Comparison of ENCODE assay signal across 9 cellular contexts in the genomic region with DNA sequence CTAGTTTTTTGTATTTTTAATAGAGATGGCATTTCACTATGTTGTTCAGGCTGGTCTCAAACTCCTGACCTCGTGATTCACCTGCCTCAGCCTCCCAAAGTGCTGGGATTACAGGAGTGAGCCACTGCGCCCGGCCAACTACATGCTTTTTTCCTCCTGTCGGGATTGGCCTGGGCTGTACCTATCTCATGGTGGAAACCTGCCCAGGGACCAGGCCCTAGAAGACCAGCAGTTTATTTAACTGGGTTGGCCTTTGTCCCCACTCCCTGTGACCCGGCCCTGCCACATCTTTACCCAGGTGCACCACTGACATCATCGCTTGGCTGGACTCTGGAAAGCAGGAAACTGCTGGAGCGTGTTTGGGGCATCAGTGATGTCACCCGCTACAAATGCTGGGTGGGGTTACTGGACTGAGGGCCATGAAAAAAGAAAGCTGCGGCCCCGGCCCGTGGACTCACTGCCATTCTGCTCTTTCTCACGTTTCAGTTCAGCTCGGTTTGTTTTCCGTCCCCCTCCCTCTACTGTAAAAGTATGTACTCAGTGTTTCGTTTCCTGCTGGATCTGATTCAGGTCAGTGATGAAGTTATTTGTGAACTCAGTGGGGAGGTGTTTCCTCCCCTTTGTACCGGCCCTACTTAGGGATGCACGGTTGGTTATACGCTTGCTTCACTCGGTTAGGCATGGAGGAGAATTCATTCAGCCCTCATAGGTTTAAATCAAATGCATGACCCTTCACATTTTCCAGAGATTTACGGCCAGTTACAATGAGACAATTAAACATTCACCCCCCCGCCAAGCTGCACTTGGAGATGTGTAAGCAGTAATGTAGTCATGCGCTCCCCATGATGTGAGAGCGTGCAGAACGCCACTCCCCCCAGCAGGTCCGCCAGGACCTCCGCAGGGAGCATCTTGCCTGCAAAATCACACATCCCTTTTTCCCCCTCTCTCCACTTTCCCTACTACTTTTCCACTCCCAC.
A peak's percentile ranks its signal among the peaks of the same experiment; 100 is the strongest.
DNase-seq lines count a peak whose midpoint lies in the region; TF ChIP-seq lines count a peak whose summit lies in the region.
"Had no signal": no experiment of that assay in that cellular context is flagged by ENCODE, and none has a peak within 500 bp of the region (broad histone marks: within the 10 kb centered on the region; RNA-seq: fewer than 3 reads in every experiment).

No MANE protein-coding gene starts in this region.

- no peaks in the 10 kb centered on the region for H3K9me3 ChIP-seq in endocrine pancreas (ENCODE audit: control insufficient read depth, low read length)
- H3K9me3 ChIP-seq in muscle layer of colon (ENCODE audit: low read length): no peaks in the 10 kb centered on the region

- H3K4me1 Mint-ChIP-seq in CD14-positive monocyte: peaks cover 17% of the 10 kb centered on the region

- H3K4me3 ChIP-seq in endocrine pancreas (ENCODE audit: control insufficient read depth, insufficient read depth, low read length) (peak overlapping the region; percentile 9), muscle layer of colon (ENCODE audit: low read depth in 1 of 2, low read length in 2 of 2) (peak overlapping the region in 1 of 2 donors; percentile 41)

- H3K9ac ChIP-seq in endocrine pancreas (ENCODE audit: control insufficient read depth, insufficient read depth, low read length) (no peak overlapping the region), muscle layer of colon (ENCODE audit: low read length) (peak overlapping the region; percentile 19)

- TF ChIP-seq CTCF in CD14-positive monocyte (IDR thresholded peaks at IDR 0.05): no peak

- H3K27ac Mint-ChIP-seq in CD14-positive monocyte: peak overlapping the region in 5 of 7 donors; percentile 12 to 60 (median 36)

- peaks cover 0 to 4% (median 2%) of the 10 kb centered on the region in 3 donors for H3K27me3 Mint-ChIP-seq in CD14-positive monocyte (ENCODE audit: low read depth in 3 of 3)
- H3K27me3 Mint-ChIP-seq: stimulated activated naive CD8-positive, alpha-beta T cell treated with anti-CD3 and anti-CD28 coated beads, Interleukin-15, Interleukin-2, amounts not matched to agents 100 ng/mL and 50 ng/mL, for 24 hours had no signal

- H3K9me3 Mint-ChIP-seq in CD14-positive monocyte: peaks cover 5 to 10% (median 7%) of the 10 kb centered on the region in 7 donors
- H3K9me3 Mint-ChIP-seq: stimulated activated naive CD8-positive, alpha-beta T cell treated with anti-CD3 and anti-CD28 coated beads, Interleukin-15, Interleukin-2, amounts not matched to agents 100 ng/mL and 50 ng/mL, for 24 hours had no signal

- H3K4me1 ChIP-seq in endocrine pancreas (ENCODE audit: control insufficient read depth, insufficient read depth, low read length) (peaks cover 4% of the 10 kb centered on the region), muscle layer of colon (ENCODE audit: insufficient read depth, low read length) (peaks cover 20% of the 10 kb centered on the region)

- H3K27me3 ChIP-seq in endocrine pancreas (ENCODE audit: control insufficient read depth, insufficient read depth, low read length): no peaks in the 10 kb centered on the region
- H3K27me3 ChIP-seq in muscle layer of colon (ENCODE audit: control insufficient read depth in 1 of 2, insufficient read depth in 2 of 2, low read length in 2 of 2): no peaks in the 10 kb centered on the region

- DNase-seq in CD14-positive monocyte (ENCODE audit: low spot score) (no peak), NCI-H2196 treated with DMSO at 0.1 percent for 48 hours (lab: John Stamatoyannopoulos, UW; ENCODE audit: unreplicated experiment) (peak; percentile 91), NCI-H82 (lab: John Stamatoyannopoulos, UW) (no peak), middle frontal gyrus (ENCODE audit: extremely low spot score, low spot score) (no peak), NCI-H1105 (lab: John Stamatoyannopoulos, UW) (no peak)
- no peak for DNase-seq in activated CD4-positive, alpha-beta T cell treated with anti-CD3 and anti-CD28 coated beads, Interleukin-2, amount 50 U/mL, for 4 hours

- H3K36me3 ChIP-seq in endocrine pancreas (ENCODE audit: control insufficient read depth, insufficient read depth, low read length) (no peaks in the 10 kb centered on the region), muscle layer of colon (ENCODE audit: insufficient read depth, low read length) (no peaks in the 10 kb centered on the region)

- H3K27ac ChIP-seq in muscle layer of colon (ENCODE audit: low read depth, low read length): peak overlapping the region; percentile 61

- peaks cover 8 to 10% of the 10 kb centered on the region in 2 donors for H3K36me3 Mint-ChIP-seq in CD14-positive monocyte

- intact Hi-C loops in CD14-positive monocyte (cut with micrococcal nuclease): no loop called here

- H3K4me3 Mint-ChIP-seq in CD14-positive monocyte: no peak overlapping the region
- H3K4me3 Mint-ChIP-seq: stimulated activated naive CD8-positive, alpha-beta T cell treated with anti-CD3 and anti-CD28 coated beads, Interleukin-15, Interleukin-2, amounts not matched to agents 100 ng/mL and 50 ng/mL, for 24 hours had no signal
